25 cellular contexts compared by ENCODE assay signal in the genomic region with DNA sequence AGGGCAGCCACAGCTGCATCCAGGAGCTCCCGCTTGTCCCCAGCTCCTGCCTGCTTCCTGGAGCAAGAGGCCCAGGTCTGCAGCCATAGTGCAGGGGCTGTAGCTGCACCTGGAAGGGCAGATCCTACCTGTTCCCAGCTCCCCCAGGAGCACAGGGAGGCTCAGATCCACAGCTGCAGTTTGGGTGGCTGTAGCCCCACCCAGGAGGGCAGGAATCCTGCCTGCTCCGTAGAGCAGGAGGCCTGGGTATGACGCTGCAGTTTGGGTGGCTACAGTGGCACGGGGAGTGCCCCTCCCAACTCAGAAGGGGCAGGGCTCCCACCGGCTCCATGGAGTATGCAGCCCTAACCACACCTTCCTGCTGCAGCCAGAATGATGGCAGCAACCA. TPM values are rescaled to one million over a fixed set of nuclear protein-coding genes. Genes with fewer than 3 reads are reported as not detected.
DNase-seq lines count a peak whose midpoint lies in the region; ATAC-seq and TF ChIP-seq lines count a peak whose summit lies in the region.
"Had no signal": no experiment of that assay in that cellular context is flagged by ENCODE, and none has a peak within 500 bp of the region (broad histone marks: within the 10 kb centered on the region; RNA-seq: fewer than 3 reads in every experiment).

No MANE protein-coding gene starts in this region.

- CTCF ChIA-PET in WTC11 (lab: Charles Lee): no interaction called here

- no peak overlapping the region for H2BK120ac ChIP-seq in mesenchymal stem cell (ENCODE audit: low read depth, low read length)

- H3K4me3 Mint-ChIP-seq in WTC11: no peak overlapping the region
- H3K4me3 Mint-ChIP-seq: activated CD4-positive, alpha-beta T cell treated with anti-CD3 and anti-CD28 coated beads, Interleukin-2, amount 10 ng/mL, durations not matched to agents 7 days and 5 days; activated naive CD4-positive, alpha-beta T cell treated with anti-CD3 and anti-CD28 coated beads, Interleukin-2, amount 50 U/mL, for 24 hours; activated T-helper 1 cell treated with anti-CD3 and anti-CD28 coated beads, Interleukin-12 subunit alpha, Interleukin-12 subunit beta, Interleukin-2, Interleukin-4 antibody, amounts not matched to agents 30 ng/mL and 10 ng/mL and 1 ng/mL, durations not matched to agents 14 hours and 24 hours and 36 hours; T-cell had no signal

- no peak overlapping the region for H2BK12ac ChIP-seq in mesenchymal stem cell (ENCODE audit: low read length in 2 of 2)

- no peak for TF ChIP-seq CTCF in WTC11 (IDR thresholded peaks at IDR 0.05)

- H3K36me3 ChIP-seq in mesenchymal stem cell (ENCODE audit: control insufficient read depth in 1 of 2, insufficient read depth in 2 of 2, low read depth in 1 of 2, low read length in 2 of 2): peaks cover 0 to 3% of the 10 kb centered on the region in 2 experiments
- H3K36me3 ChIP-seq: BE2C, heart right ventricle, lower lobe of right lung, neutrophil, prostate gland, upper lobe of left lung had no signal

- H3K14ac ChIP-seq in mesenchymal stem cell (ENCODE audit: low read length in 2 of 2): peak overlapping the region in 1 of 2 experiments; percentile 74

- H3K27me3 ChIP-seq in mesenchymal stem cell (ENCODE audit: control insufficient read depth in 1 of 2, insufficient read depth in 1 of 2, low read length in 2 of 2): no peaks in the 10 kb centered on the region
- H3K27me3 ChIP-seq: BE2C, neutrophil, upper lobe of left lung had no signal

- POLR2A ChIA-PET in WTC11 (lab: Charles Lee): interaction anchor here (1.8 kb wide), 1 partner anchor 27 kb away, joined by 7 read pairs; a partner anchor contains a TSS

- no peak overlapping the region for H3K27ac Mint-ChIP-seq in WTC11
- H3K27ac Mint-ChIP-seq: activated CD4-positive, alpha-beta T cell treated with anti-CD3 and anti-CD28 coated beads, Interleukin-2, amount 10 ng/mL, durations not matched to agents 7 days and 5 days; activated naive CD4-positive, alpha-beta T cell treated with anti-CD3 and anti-CD28 coated beads, Interleukin-2, amount 50 U/mL, for 24 hours; activated T-helper 1 cell treated with anti-CD3 and anti-CD28 coated beads, Interleukin-12 subunit alpha, Interleukin-12 subunit beta, Interleukin-2, Interleukin-4 antibody, amounts not matched to agents 30 ng/mL and 10 ng/mL and 1 ng/mL, durations not matched to agents 14 hours and 24 hours and 36 hours; T-cell had no signal

- peaks cover 10% of the 10 kb centered on the region for H3K4me1 Mint-ChIP-seq in WTC11

- peak overlapping the region in 1 of 2 experiments; percentile 51 for H3K4ac ChIP-seq in mesenchymal stem cell (ENCODE audit: low read depth in 1 of 2, low read length in 2 of 2)

- no peaks in the 10 kb centered on the region for H3K79me1 ChIP-seq in mesenchymal stem cell (replicated peaks; ENCODE audit: low read length, poor library complexity, severe bottlenecking)

- H3K9me3 Mint-ChIP-seq in WTC11: no peaks in the 10 kb centered on the region
- H3K9me3 Mint-ChIP-seq: activated CD4-positive, alpha-beta T cell treated with anti-CD3 and anti-CD28 coated beads, Interleukin-2, amount 10 ng/mL, durations not matched to agents 7 days and 5 days; activated naive CD4-positive, alpha-beta T cell treated with anti-CD3 and anti-CD28 coated beads, Interleukin-2, amount 50 U/mL, for 24 hours; activated T-helper 1 cell treated with anti-CD3 and anti-CD28 coated beads, Interleukin-12 subunit alpha, Interleukin-12 subunit beta, Interleukin-2, Interleukin-4 antibody, amounts not matched to agents 30 ng/mL and 10 ng/mL and 1 ng/mL, durations not matched to agents 14 hours and 24 hours and 36 hours; T-cell had no signal

- H3K9me3 ChIP-seq in mesenchymal stem cell (ENCODE audit: control insufficient read depth, low read length): peaks cover 6% of the 10 kb centered on the region
- H3K9me3 ChIP-seq: BE2C, lower lobe of right lung, neutrophil, prostate gland, upper lobe of left lung had no signal

- DNase-seq in NCI-H1436 (lab: John Stamatoyannopoulos, UW): peak; percentile 4
- DNase-seq in NCI-H1436 treated with DMSO at 0.1 percent for 48 hours (lab: John Stamatoyannopoulos, UW): no peak
- peak; percentile 27 for DNase-seq in M059J (ENCODE audit: low read depth)
- DNase-seq in WTC11 (ENCODE audit: low spot score): peak; percentile 44
- DNase-seq in mesenchymal stem cell: no peak
- no peak for DNase-seq in DMS153 treated with DMSO at 0.1 percent for 48 hours (lab: John Stamatoyannopoulos, UW; ENCODE audit: unreplicated experiment)
- no peak for DNase-seq in NCI-H2081 treated with DMSO at 0.1 percent for 48 hours (lab: John Stamatoyannopoulos, UW)
- DNase-seq: activated CD4-positive, alpha-beta T cell treated with anti-CD3 and anti-CD28 coated beads, Interleukin-2, amount 10 ng/mL, durations not matched to agents 7 days and 5 days; anterior cingulate cortex; BE2C; DMS79; heart right ventricle; kidney; lower lobe of right lung; NCI-H1105 treated with DMSO at 0.1 percent for 48 hours; NCI-H510A treated with DMSO at 0.1 percent for 48 hours; Right ventricle myocardium superior; T-cell had no signal

- peak overlapping the region in 1 of 2 experiments; percentile 34 for H3K18ac ChIP-seq in mesenchymal stem cell (ENCODE audit: low read depth in 1 of 2, low read length in 2 of 2)

- no peak overlapping the region for H2AK5ac ChIP-seq in mesenchymal stem cell (ENCODE audit: low read length, severe bottlenecking)

- no peak overlapping the region for H3K4me2 ChIP-seq in mesenchymal stem cell (ENCODE audit: low read length, poor library complexity, severe bottlenecking)

- no peak overlapping the region for H3K4me3 ChIP-seq in mesenchymal stem cell (ENCODE audit: insufficient read depth in 1 of 2, low read depth in 1 of 2, low read length in 2 of 2)
- H3K4me3 ChIP-seq: heart right ventricle, lower lobe of right lung, prostate gland, upper lobe of left lung had no signal

- WGBS in mesenchymal stem cell: 48% methylated on average over 4 of the region's 5 CpGs

- H4K8ac ChIP-seq in mesenchymal stem cell (ENCODE audit: low read length): no peak overlapping the region

- H2AFZ ChIP-seq in mesenchymal stem cell (ENCODE audit: low read depth, low read length): peak overlapping the region; percentile 29

- H3K27me3 Mint-ChIP-seq in WTC11 (ENCODE audit: low read depth): no peaks in the 10 kb centered on the region

- ATAC-seq in WTC11 (peak; percentile 96), HG03439 (IDR thresholded peaks at IDR 0.05; ENCODE audit: unreplicated experiment) (no peak)
- ATAC-seq: heart right ventricle, lower lobe of right lung, T-cell had no signal

- H3K27ac ChIP-seq in mesenchymal stem cell (ENCODE audit: low read length, poor library complexity, severe bottlenecking): no peak overlapping the region
- H3K27ac ChIP-seq: 22Rv1, heart right ventricle, lower lobe of right lung, neutrophil, prostate gland, upper lobe of left lung had no signal

- no peak overlapping the region for H3K9ac ChIP-seq in mesenchymal stem cell (ENCODE audit: low read length)

- no peaks in the 10 kb centered on the region for H3K36me3 Mint-ChIP-seq in WTC11
- H3K36me3 Mint-ChIP-seq: activated naive CD4-positive, alpha-beta T cell treated with anti-CD3 and anti-CD28 coated beads, Interleukin-2, amount 50 U/mL, for 24 hours; T-cell had no signal

- peaks cover 3% of the 10 kb centered on the region for H3K4me1 ChIP-seq in mesenchymal stem cell (ENCODE audit: control insufficient read depth, insufficient read depth, low read depth, low read length)
- H3K4me1 ChIP-seq: BE2C, heart right ventricle, lower lobe of right lung, prostate gland, upper lobe of left lung had no signal

- no peak overlapping the region for H2BK15ac ChIP-seq in mesenchymal stem cell (ENCODE audit: low read depth, poor library complexity, severe bottlenecking)

- peak overlapping the region; percentile 68 for H4K91ac ChIP-seq in mesenchymal stem cell (ENCODE audit: low read length)

- no peak overlapping the region for H2BK5ac ChIP-seq in mesenchymal stem cell (ENCODE audit: low read depth, low read length, poor library complexity, severe bottlenecking)

- H3K23ac ChIP-seq in mesenchymal stem cell (ENCODE audit: low read length in 2 of 2): peak overlapping the region in 1 of 2 experiments; percentile 72

TF ChIP-seq in WTC11, 78 proteins besides CTCF, POLR2A, EP300 and RAD21:
- peak; percentile 80; the same call in 1 of the 2 replicates for TF ChIP-seq NFE2L1 (CRISPR knock-in tag; IDR thresholded peaks at IDR 0.05)
- TF ChIP-seq, protein P1, sequence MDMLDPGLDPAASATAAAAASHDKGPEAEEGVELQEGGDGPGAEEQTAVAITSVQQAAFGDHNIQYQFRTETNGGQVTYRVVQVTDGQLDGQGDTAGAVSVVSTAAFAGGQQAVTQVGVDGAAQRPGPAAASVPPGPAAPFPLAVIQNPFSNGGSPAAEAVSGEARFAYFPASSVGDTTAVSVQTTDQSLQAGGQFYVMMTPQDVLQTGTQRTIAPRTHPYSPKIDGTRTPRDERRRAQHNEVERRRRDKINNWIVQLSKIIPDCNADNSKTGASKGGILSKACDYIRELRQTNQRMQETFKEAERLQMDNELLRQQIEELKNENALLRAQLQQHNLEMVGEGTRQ (CRISPR knock-in tag; IDR thresholded peaks at IDR 0.05): no peak
- TF ChIP-seq, protein P2, sequence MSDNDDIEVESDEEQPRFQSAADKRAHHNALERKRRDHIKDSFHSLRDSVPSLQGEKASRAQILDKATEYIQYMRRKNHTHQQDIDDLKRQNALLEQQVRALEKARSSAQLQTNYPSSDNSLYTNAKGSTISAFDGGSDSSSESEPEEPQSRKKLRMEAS (CRISPR knock-in tag; IDR thresholded peaks at IDR 0.05): 0 out of 2 replicates have a peak, but pooled peaks have one; percentile 21
- no peak for TF ChIP-seq ZNF138 (CRISPR knock-in tag; conservative IDR thresholded peaks at IDR 0.05)
- TF ChIP-seq, protein P3, sequence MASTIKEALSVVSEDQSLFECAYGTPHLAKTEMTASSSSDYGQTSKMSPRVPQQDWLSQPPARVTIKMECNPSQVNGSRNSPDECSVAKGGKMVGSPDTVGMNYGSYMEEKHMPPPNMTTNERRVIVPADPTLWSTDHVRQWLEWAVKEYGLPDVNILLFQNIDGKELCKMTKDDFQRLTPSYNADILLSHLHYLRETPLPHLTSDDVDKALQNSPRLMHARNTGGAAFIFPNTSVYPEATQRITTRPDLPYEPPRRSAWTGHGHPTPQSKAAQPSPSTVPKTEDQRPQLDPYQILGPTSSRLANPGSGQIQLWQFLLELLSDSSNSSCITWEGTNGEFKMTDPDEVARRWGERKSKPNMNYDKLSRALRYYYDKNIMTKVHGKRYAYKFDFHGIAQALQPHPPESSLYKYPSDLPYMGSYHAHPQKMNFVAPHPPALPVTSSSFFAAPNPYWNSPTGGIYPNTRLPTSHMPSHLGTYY (CRISPR knock-in tag; IDR thresholded peaks at IDR 0.05): no peak
- 0 out of 2 replicates have a peak, but pooled peaks have one; percentile 35 for TF ChIP-seq TEAD1 (CRISPR knock-in tag; IDR thresholded peaks at IDR 0.05)
- no peak for TF ChIP-seq ELF4 (CRISPR knock-in tag; IDR thresholded peaks at IDR 0.05; ENCODE audit: low read depth)
- TF ChIP-seq NR1H2 (CRISPR knock-in tag; IDR thresholded peaks at IDR 0.05): no peak
- no peak for TF ChIP-seq ZNF263 (CRISPR knock-in tag; IDR thresholded peaks at IDR 0.05; ENCODE audit: low read depth)

RNA-seq across cellular contexts. Expression of a gene that starts 26.7 kb away (rescaled TPM):
- total RNA-seq in M059J (2014; rRNA removed; shearing (Covaris generic)): 37.9 and 57.8 TPM in 2 replicates
- total RNA-seq in WTC11 (2021): 132 to 161 TPM (median 135 TPM) in 3 replicates
- polyA plus RNA-seq in mesenchymal stem cell (2013, experiment 1 of 2): 25.6 TPM
- polyA plus RNA-seq in mesenchymal stem cell (2013, experiment 2 of 2): 25.8 TPM

Comparison
In these comparisons a context has a peak if more than half of its experiments do, and no peak if none do; other contexts are left out.
1. DNase-seq: peak in NCI-H1436 (single experiment), M059J (single experiment) and WTC11 (single experiment); none in NCI-H1436 treated with DMSO at 0.1 percent for 48 hours (single experiment), mesenchymal stem cell (single experiment), DMS153 treated with DMSO at 0.1 percent for 48 hours (single experiment) and NCI-H2081 treated with DMSO at 0.1 percent for 48 hours (single experiment).